ENCODE assay signal across 8 cellular contexts in the genomic region with DNA sequence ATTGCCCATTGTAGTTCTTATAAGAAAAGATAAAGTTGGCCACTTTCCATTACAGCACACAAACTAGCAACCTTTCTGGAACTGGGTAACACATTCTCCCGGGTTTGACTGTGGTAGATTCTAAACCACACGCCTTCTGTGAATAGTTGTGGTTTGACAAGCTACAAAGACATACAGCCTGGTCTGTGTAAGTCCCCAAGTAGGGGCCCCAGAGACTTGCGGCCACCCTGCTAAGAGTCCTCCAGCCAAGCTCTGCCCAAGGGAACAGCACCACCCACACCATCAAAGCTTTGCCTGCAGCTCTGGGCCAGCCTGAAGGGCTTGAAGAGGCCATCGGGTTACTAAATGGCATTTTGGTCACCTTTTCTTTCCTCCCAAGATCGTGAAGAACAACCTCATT.
DNase-seq lines count a peak whose midpoint lies in the region; ATAC-seq, FAIRE-seq and TF ChIP-seq lines count a peak whose summit lies in the region.

No MANE protein-coding gene starts in this region.

- FAIRE-seq in astrocyte (lab: Jason Lieb, UNC) (peak; percentile 9), frontal cortex (lab: Jason Lieb, UNC) (no peak)

- no peak overlapping the region for H3K9ac ChIP-seq in astrocyte (ENCODE audit: low read length)

- TF ChIP-seq CTCF in GM10266 (IDR thresholded peaks at IDR 0.05; ENCODE audit: control insufficient read depth, insufficient read depth, low read depth, missing control alignments) (no peak), astrocyte (IDR thresholded peaks at IDR 0.05; ENCODE audit: insufficient read depth, low read depth, low read length) (no peak)

- no peak overlapping the region for H3K4me3 Mint-ChIP-seq in astrocyte (ENCODE audit: unreplicated experiment)

- H3K27ac Mint-ChIP-seq in astrocyte (ENCODE audit: unreplicated experiment) = peak overlapping the region; percentile 59

- H3K9me3 Mint-ChIP-seq in astrocyte (ENCODE audit: unreplicated experiment) = no peaks in the 10 kb centered on the region

- H3K4me2 ChIP-seq in astrocyte (ENCODE audit: low read length) = peak overlapping the region; percentile 47

- in situ Hi-C loops in ACHN (cut with HindIII; ENCODE audit: low pct_ligation_motif_present, low pct_unique_long_range_greater_than_20kb, low sequenced_read_pairs) = no loop called here

- H3K36me3 Mint-ChIP-seq in astrocyte (ENCODE audit: low read depth, unreplicated experiment) = peaks cover 2% of the 10 kb centered on the region

- peak; percentile 53 for DNase-seq in GM10266 (ENCODE audit: extremely low spot score)
- peak; percentile 90 for DNase-seq in astrocyte (ENCODE audit: low read depth)
- DNase-seq in NCI-H510A (lab: John Stamatoyannopoulos, UW) = no peak
- DNase-seq in ACHN = no peak
- no peak for DNase-seq in frontal cortex (ENCODE audit: low spot score in 2 of 2)
- no peak for DNase-seq in mesenteric fat pad (ENCODE audit: low spot score)

- peaks cover 26% of the 10 kb centered on the region for H3K4me1 Mint-ChIP-seq in astrocyte (ENCODE audit: low read depth, unreplicated experiment)

- H3K79me2 ChIP-seq in astrocyte (ENCODE audit: insufficient read depth, low read length) = no peaks in the 10 kb centered on the region

- no peak overlapping the region for H2AFZ ChIP-seq in astrocyte (ENCODE audit: low read depth, low read length)

- no peaks in the 10 kb centered on the region for H3K27me3 Mint-ChIP-seq in astrocyte (ENCODE audit: low read depth, unreplicated experiment)

- H4K20me1 ChIP-seq in astrocyte (ENCODE audit: insufficient read depth, low read length) = peaks cover 3% of the 10 kb centered on the region

- no peaks in the 10 kb centered on the region for H3K9me3 ChIP-seq in astrocyte (ENCODE audit: insufficient read depth, low read depth, low read length)

- no peak overlapping the region for H3K4me3 ChIP-seq in astrocyte (ENCODE audit: insufficient read depth, low read depth, low read length)

- no peak overlapping the region for H3K27ac ChIP-seq in astrocyte (ENCODE audit: low read depth, low read length)

- H3K27me3 ChIP-seq in astrocyte (ENCODE audit: insufficient read depth, low read length) = no peaks in the 10 kb centered on the region

- peaks cover 7% of the 10 kb centered on the region for H3K4me1 ChIP-seq in astrocyte (ENCODE audit: insufficient read depth, low read length)

- H3K36me3 ChIP-seq in astrocyte (ENCODE audit: insufficient read depth, low read length) = no peaks in the 10 kb centered on the region

- ATAC-seq in GM21381 (IDR thresholded peaks at IDR 0.05; ENCODE audit: unreplicated experiment) (peak; percentile 96), HG03571 (IDR thresholded peaks at IDR 0.05; ENCODE audit: unreplicated experiment) (peak; percentile 93)

Comparison
In these comparisons a context has a peak if more than half of its experiments do, and no peak if none do; other contexts are left out.
1. DNase-seq: peak in GM10266 (single experiment) and astrocyte (single experiment); none in NCI-H510A (single experiment), ACHN (single experiment), frontal cortex (0 of 2) and mesenteric fat pad (single experiment).